Comparison of ENCODE assay signal across 8 cellular contexts in the genomic region with DNA sequence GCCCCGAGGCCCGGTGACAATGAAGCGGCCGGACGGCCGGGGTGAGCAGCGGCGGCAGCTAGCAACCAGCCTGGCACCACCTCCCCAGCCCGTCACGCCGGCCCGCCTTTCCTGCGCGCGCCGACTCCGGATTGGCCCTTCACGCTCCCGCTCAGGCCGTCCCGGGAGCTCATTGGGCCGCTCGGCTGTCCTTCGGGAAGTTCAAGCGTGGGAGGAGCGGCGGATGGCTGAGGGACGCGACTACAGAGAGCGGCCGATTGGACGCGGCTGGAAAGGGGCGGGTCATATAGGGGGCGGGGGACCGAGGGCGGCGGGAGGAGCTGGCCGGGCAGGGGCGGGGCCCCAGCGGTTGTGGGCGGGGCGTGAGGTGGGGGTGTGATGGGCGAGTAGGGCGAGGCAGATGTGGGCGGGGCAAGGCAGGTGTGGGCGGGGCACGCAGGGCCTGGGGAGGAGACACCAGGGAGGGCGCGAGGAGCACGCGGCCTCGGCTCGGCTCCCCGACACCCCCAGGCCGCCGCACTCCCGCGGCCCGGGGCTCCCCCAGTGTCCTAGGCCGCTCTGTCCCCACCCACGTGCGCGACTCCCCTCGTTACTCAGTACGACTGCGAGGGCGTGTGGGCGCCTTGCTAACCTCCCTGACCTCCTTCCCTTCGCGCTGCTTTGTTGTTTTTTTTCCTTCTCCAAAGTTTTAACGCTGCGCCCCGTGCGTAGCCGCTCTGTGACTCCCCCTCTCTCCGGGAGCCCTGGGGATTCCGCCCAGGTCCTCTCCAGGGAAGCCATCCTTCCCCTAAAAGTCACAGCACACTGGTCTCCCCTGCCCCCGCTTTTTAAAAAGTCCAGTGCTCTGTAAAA. TPM values are rescaled to one million over a fixed set of nuclear protein-coding genes. Genes with fewer than 3 reads are reported as not detected.
DNase-seq lines count a peak whose midpoint lies in the region; ATAC-seq and TF ChIP-seq lines count a peak whose summit lies in the region.

A gene (minus strand): TSS at position 60 of the 852 bp plus-strand sequence. CDS start 2,909 bp downstream, outside the sequence.

- H3K4me1 ChIP-seq in OCI-LY1 (ENCODE audit: insufficient read depth, low read length, severe bottlenecking), result peaks cover 18% of the 10 kb centered on the region

- H3K36me3 ChIP-seq in OCI-LY1 (ENCODE audit: insufficient read depth, low read length), result no peaks in the 10 kb centered on the region

- H3K27me3 Mint-ChIP-seq in endothelial cell (ENCODE audit: unreplicated experiment) (peaks cover under 1% of the 10 kb centered on the region), mesothelial cell of epicardium (ENCODE audit: low read depth) (no peaks in the 10 kb centered on the region)

- no peaks in the 10 kb centered on the region; the same call in 1 of the 2 replicates for H3F3A ChIP-seq in OCI-LY1 (ENCODE audit: insufficient read depth, low read length)

- no peaks in the 10 kb centered on the region for H3K9me3 ChIP-seq in OCI-LY1 (ENCODE audit: low read length)

- peak within 1 kb of the TSS; percentile 80 for H3K9ac ChIP-seq in OCI-LY1 (ENCODE audit: low read length)

- 0 out of 2 replicates have a peak within 1 kb of the TSS, but pooled peaks have one; percentile 13 for H2AFZ ChIP-seq in OCI-LY1 (ENCODE audit: low read length)

- H3K4me2 ChIP-seq in OCI-LY1 (ENCODE audit: low read length), result peak within 1 kb of the TSS; percentile 84

- H3K27ac ChIP-seq in OCI-LY1 (ENCODE audit: low read depth, low read length, poor library complexity, severe bottlenecking), result no peak within 1 kb of the TSS

- peaks cover 9% of the 10 kb centered on the region for H3K4me1 Mint-ChIP-seq in endothelial cell (ENCODE audit: unreplicated experiment)
- peaks cover 15% of the 10 kb centered on the region for H3K4me1 Mint-ChIP-seq in mesothelial cell of epicardium

- H3K79me2 ChIP-seq in OCI-LY1 (ENCODE audit: insufficient read depth, low read length), result no peaks in the 10 kb centered on the region

- DNase-seq in D341Med (ENCODE audit: low spot score) (peak; percentile 100), HuH-7 (ENCODE audit: low spot score) (peak; percentile 100), endothelial cell (ENCODE audit: low spot score) (peak; percentile 99), mesothelial cell of epicardium (ENCODE audit: low spot score in 2 of 2, unreplicated experiment in 2 of 2) (peak; percentile 99)
- peak; percentile 100 for DNase-seq in activated CD8-positive, alpha-beta memory T cell treated with anti-CD3 and anti-CD28 coated beads, Interleukin-2, amount 50 U/mL, for 4 hours
- DNase-seq in stimulated activated CD8-positive, alpha-beta memory T cell treated with anti-CD3 and anti-CD28 coated beads, Interleukin-15, amount 100 ng/mL, for 4 hours (ENCODE audit: low read depth in 2 of 2), result peak; percentile 98 to 99

- no peaks in the 10 kb centered on the region for H3K9me2 ChIP-seq in OCI-LY1 (ENCODE audit: low read depth, low read length)

- H3K9me3 Mint-ChIP-seq in endothelial cell (ENCODE audit: unreplicated experiment) (no peaks in the 10 kb centered on the region), mesothelial cell of epicardium (peaks cover 5% of the 10 kb centered on the region)

- H3K4me3 Mint-ChIP-seq in endothelial cell (ENCODE audit: unreplicated experiment) (peak within 1 kb of the TSS; percentile 89), mesothelial cell of epicardium (peak within 1 kb of the TSS; percentile 74)

- no peaks in the 10 kb centered on the region; the same call in 1 of the 2 replicates for H3K27me3 ChIP-seq in OCI-LY1 (ENCODE audit: insufficient read depth, low read length)

- H3K36me3 Mint-ChIP-seq in endothelial cell (ENCODE audit: low read depth, unreplicated experiment), result peaks cover 10% of the 10 kb centered on the region
- peaks cover 6% of the 10 kb centered on the region for H3K36me3 Mint-ChIP-seq in mesothelial cell of epicardium

- no peaks in the 10 kb centered on the region for H4K20me1 ChIP-seq in OCI-LY1 (ENCODE audit: insufficient read depth, low read length)

- ATAC-seq in GM21526 (IDR thresholded peaks at IDR 0.05; ENCODE audit: low FRiP score, unreplicated experiment), result peak; percentile 89

- H3K27ac Mint-ChIP-seq in endothelial cell (ENCODE audit: unreplicated experiment) (no peak within 1 kb of the TSS), mesothelial cell of epicardium (peak within 1 kb of the TSS; percentile 87)

- TF ChIP-seq CTCF in OCI-LY1 (IDR thresholded peaks at IDR 0.05; ENCODE audit: low read length) (no peak), endothelial cell (IDR thresholded peaks at IDR 0.05; ENCODE audit: unreplicated experiment) (no peak), mesothelial cell of epicardium (IDR thresholded peaks at IDR 0.05; ENCODE audit: unreplicated experiment) (no peak)

- H3K4me3 ChIP-seq in OCI-LY1 (ENCODE audit: low read depth, low read length, poor library complexity, severe bottlenecking), result peak within 1 kb of the TSS; percentile 87

RNA-seq across cellular contexts. Expression of the gene that starts here (rescaled TPM):
- 21.1 TPM for total RNA-seq in endothelial cell (ENCODE audit: unreplicated experiment)
- total RNA-seq in mesothelial cell of epicardium, result 26.3 to 27.6 TPM (median 27.3 TPM) in 3 replicates
